ENCODE assay signal across 8 cellular contexts in genomic region chr3:52770581-52771333, GRCh38. TPM values are rescaled to one million over a fixed set of nuclear protein-coding genes. Genes with fewer than 3 reads are reported as not detected.
DNase-seq lines count a peak whose midpoint lies in the region; ATAC-seq and TF ChIP-seq lines count a peak whose summit lies in the region.

Gene NEK4 (minus strand): TSS chr3:52770940. CDS start chr3:52770746, 194 bp downstream.

- DNase-seq in NCI-H187 (lab: John Stamatoyannopoulos, UW), result peak; percentile 60 to 68
- peak; percentile 46 to 59 (median 59) for DNase-seq in T-helper 17 cell
- DNase-seq in right atrium auricular region (ENCODE audit: low spot score), result peak; percentile 85
- peak; percentile 93 to 98 for DNase-seq in psoas muscle

- H3K4me1 ChIP-seq in right atrium auricular region (peaks cover 0 to 11% of the 10 kb centered on the region in 2 donors), psoas muscle (peaks cover 15% of the 10 kb centered on the region), urinary bladder (ENCODE audit: insufficient read depth) (peaks cover 2% of the 10 kb centered on the region)

- H3K27me3 ChIP-seq in right atrium auricular region, result no peaks in the 10 kb centered on the region
- H3K27me3 ChIP-seq in psoas muscle (ENCODE audit: insufficient read depth in 3 of 3, low read length in 2 of 3), result no peaks in the 10 kb centered on the region

- peaks cover 23% of the 10 kb centered on the region for H3K4me1 Mint-ChIP-seq in T-helper 17 cell

- H3K27ac ChIP-seq in angular gyrus (ENCODE audit: low read depth, low read length) (peak within 1 kb of the TSS; percentile 75), right atrium auricular region (peak within 1 kb of the TSS; percentile 68 to 76), psoas muscle (peak within 1 kb of the TSS; percentile 82), urinary bladder (ENCODE audit: low read depth) (no peak within 1 kb of the TSS)

- no peak for TF ChIP-seq CTCF in right atrium auricular region (IDR thresholded peaks at IDR 0.05)
- TF ChIP-seq CTCF in psoas muscle (IDR thresholded peaks at IDR 0.05), result no peak

- H3K36me3 ChIP-seq in right atrium auricular region (peaks cover 8% of the 10 kb centered on the region), psoas muscle (ENCODE audit: insufficient read depth in 1 of 2, low read depth in 1 of 2) (peaks cover 0 to 29% of the 10 kb centered on the region in 2 donors), urinary bladder (ENCODE audit: insufficient read depth) (no peaks in the 10 kb centered on the region)

- H3K27ac Mint-ChIP-seq in T-helper 17 cell, result peak within 1 kb of the TSS; percentile 91

- WGBS in psoas muscle, 3 donors, result 0 to 1% (median 0%) methylated on average over 50 to 62 of the region's 62 CpGs
- under 1% methylated on average over 62 of the region's 62 CpGs for WGBS in urinary bladder

- H3K4me3 Mint-ChIP-seq in T-helper 17 cell, result peak within 1 kb of the TSS; percentile 82

- H3K9me3 ChIP-seq in T-helper 17 cell (ENCODE audit: control insufficient read depth, low read length, poor library complexity, severe bottlenecking) (no peaks in the 10 kb centered on the region), right atrium auricular region (no peaks in the 10 kb centered on the region), psoas muscle (no peaks in the 10 kb centered on the region)

- H3K27me3 Mint-ChIP-seq in T-helper 17 cell, result peaks cover 23% of the 10 kb centered on the region

- ATAC-seq in GM18499 (IDR thresholded peaks at IDR 0.05; ENCODE audit: insufficient read depth, unreplicated experiment) (peak; percentile 70), HG02938 (IDR thresholded peaks at IDR 0.05; ENCODE audit: unreplicated experiment) (peak; percentile 87), T-helper 17 cell (peak; percentile 89), psoas muscle (peak; percentile 99)

- H3K36me3 Mint-ChIP-seq in T-helper 17 cell (ENCODE audit: low read depth), result peaks cover 3% of the 10 kb centered on the region

- intact Hi-C loops in psoas muscle (cut with DNase I), result no loop called here

- H3K4me3 ChIP-seq in right atrium auricular region (peak within 1 kb of the TSS; percentile 86 to 94), psoas muscle (peak within 1 kb of the TSS; percentile 90), urinary bladder (ENCODE audit: low read depth, low read length) (peak within 1 kb of the TSS; percentile 83)

RNA-seq across cellular contexts. Expression of gene NEK4, which starts in this region (rescaled TPM):
- total RNA-seq in T-helper 17 cell (10 to 100 TPM in 1 of 2 donors, 1 to 10 TPM in 1; 7.3 to 14.7 TPM), right atrium auricular region (10 to 100 TPM; 12.8 to 14.6 TPM), psoas muscle (10 to 100 TPM; 13.8 to 22.1 (median 17.4) TPM), urinary bladder (29.7 TPM)
- polyA plus RNA-seq in psoas muscle (10 to 100 TPM in 1 of 3 donors, 1 to 10 TPM in 2; 4.7 to 22.2 (median 5.2) TPM), urinary bladder (11.5 TPM)
